8 cellular contexts compared by ENCODE assay signal in the genomic region with DNA sequence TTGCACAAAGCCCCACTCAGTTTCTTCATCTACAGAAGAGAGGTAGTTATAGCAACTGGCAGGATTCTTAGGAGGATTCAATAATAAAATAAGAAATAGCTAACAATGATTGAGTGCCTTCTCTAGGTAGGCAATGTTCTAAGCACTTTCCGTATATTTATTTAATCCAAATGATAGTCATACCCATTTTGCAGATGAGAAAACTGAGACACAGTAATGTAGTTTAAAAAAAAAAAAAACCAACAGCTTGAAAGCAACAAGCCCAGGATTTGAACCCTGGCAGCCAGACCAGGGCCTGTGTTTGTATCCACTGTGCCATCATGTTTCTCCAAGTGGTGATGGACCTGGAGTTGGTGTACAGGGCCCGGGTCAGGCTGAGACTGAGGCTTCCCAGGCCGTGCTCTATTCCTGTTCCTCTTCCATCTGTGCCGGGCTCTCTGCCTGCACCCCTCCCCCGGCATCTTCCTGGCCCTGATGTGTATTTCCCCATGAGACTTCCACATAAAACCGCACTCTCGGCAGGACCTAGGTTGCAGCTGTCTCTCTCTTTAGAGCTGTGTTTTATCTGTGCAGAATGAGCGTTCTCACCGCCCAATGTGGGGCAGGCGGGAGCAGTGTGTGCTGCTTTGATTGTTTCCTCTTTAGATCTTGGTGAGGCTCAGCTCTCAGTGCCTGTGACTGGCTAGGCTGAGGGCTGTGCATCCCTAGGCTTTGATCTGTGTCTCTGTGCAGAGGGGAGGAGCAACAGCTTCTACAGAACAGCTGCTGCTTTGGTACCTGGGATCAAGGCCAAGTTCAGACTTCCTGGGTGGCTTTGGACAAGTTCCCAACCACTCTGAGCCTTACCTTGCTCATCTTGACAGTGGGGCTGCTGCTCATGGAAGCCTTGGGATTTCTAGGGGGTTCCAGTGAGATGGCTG. TPM values are rescaled to one million over a fixed set of nuclear protein-coding genes. Genes with fewer than 3 reads are reported as not detected.
A peak's percentile ranks its signal among the peaks of the same experiment; 100 is the strongest.
DNase-seq lines count a peak whose midpoint lies in the region; ATAC-seq and TF ChIP-seq lines count a peak whose summit lies in the region.

No MANE protein-coding gene starts in this region.

- H3K9me3 Mint-ChIP-seq in endodermal cell, result no peaks in the 10 kb centered on the region
- H3K9me3 Mint-ChIP-seq in stimulated activated naive CD8-positive, alpha-beta T cell treated with anti-CD3 and anti-CD28 coated beads, Interleukin-15, amount 100 ng/mL, for 72 hours, result no peaks in the 10 kb centered on the region

- DNase-seq in Ammon's horn (ENCODE audit: low spot score) (peak; percentile 35), SJCRH30 (peak; percentile 97 to 99), endodermal cell (peak; percentile 32), iPS-NIHi11 (ENCODE audit: low spot score) (no peak), mesenteric fat pad (ENCODE audit: low spot score) (no peak)
- no peak for DNase-seq in stimulated activated naive CD8-positive, alpha-beta T cell treated with anti-CD3 and anti-CD28 coated beads, Interleukin-15, amount 100 ng/mL, for 72 hours

- H3K27me3 ChIP-seq in SJCRH30, result no peaks in the 10 kb centered on the region
- H3K27me3 ChIP-seq in endodermal cell (ENCODE audit: control insufficient read depth, insufficient read depth, low read length, poor library complexity, severe bottlenecking), result no peaks in the 10 kb centered on the region

- H3K4me1 ChIP-seq in SJCRH30 (peaks cover 12% of the 10 kb centered on the region), endodermal cell (ENCODE audit: control insufficient read depth, insufficient read depth, low read length) (peaks cover 3% of the 10 kb centered on the region)

- TF ChIP-seq CTCF in endodermal cell (conservative IDR thresholded peaks at IDR 0.05), result no peak

- peaks cover 6% of the 10 kb centered on the region for H3K4me1 Mint-ChIP-seq in endodermal cell
- H3K4me1 Mint-ChIP-seq in stimulated activated naive CD8-positive, alpha-beta T cell treated with anti-CD3 and anti-CD28 coated beads, Interleukin-15, amount 100 ng/mL, for 72 hours, result peaks cover 32% of the 10 kb centered on the region

- H3K27ac ChIP-seq in SJCRH30, result no peak overlapping the region
- no peak overlapping the region for H3K27ac ChIP-seq in endodermal cell (ENCODE audit: low read depth, low read length)

- no peaks in the 10 kb centered on the region for H3K9me3 ChIP-seq in SJCRH30 (replicated peaks)
- no peaks in the 10 kb centered on the region for H3K9me3 ChIP-seq in endodermal cell (ENCODE audit: control insufficient read depth, low read length)

- no peaks in the 10 kb centered on the region for H3K36me3 Mint-ChIP-seq in endodermal cell (ENCODE audit: low read depth)

- H3K27ac Mint-ChIP-seq in endodermal cell, result no peak overlapping the region
- H3K27ac Mint-ChIP-seq in stimulated activated naive CD8-positive, alpha-beta T cell treated with anti-CD3 and anti-CD28 coated beads, Interleukin-15, amount 100 ng/mL, for 72 hours, result no peak overlapping the region

- H3K4me3 ChIP-seq in SJCRH30 (no peak overlapping the region), endodermal cell (ENCODE audit: low read length) (no peak overlapping the region)

- H3K9ac ChIP-seq in endodermal cell (ENCODE audit: extremely low read depth, low read length, poor library complexity, severe bottlenecking), result no peak overlapping the region

- no peaks in the 10 kb centered on the region for H3K36me3 ChIP-seq in SJCRH30
- H3K36me3 ChIP-seq in endodermal cell (ENCODE audit: control insufficient read depth, insufficient read depth, low read length), result no peaks in the 10 kb centered on the region

- peaks cover 17% of the 10 kb centered on the region for H3K27me3 Mint-ChIP-seq in endodermal cell (ENCODE audit: insufficient read depth)
- peaks cover 31% of the 10 kb centered on the region for H3K27me3 Mint-ChIP-seq in stimulated activated naive CD8-positive, alpha-beta T cell treated with anti-CD3 and anti-CD28 coated beads, Interleukin-15, amount 100 ng/mL, for 72 hours

- 90 to 95% methylated on average over 5 to 10 of the region's 10 CpGs for WGBS in endodermal cell (ENCODE audit: insufficient coverage in 1 of 2, insufficient read length in 1 of 2), 2 experiments

- H3K4me3 Mint-ChIP-seq in endodermal cell, result no peak overlapping the region
- peak overlapping the region; percentile 5 to 22 for H3K4me3 Mint-ChIP-seq in stimulated activated naive CD8-positive, alpha-beta T cell treated with anti-CD3 and anti-CD28 coated beads, Interleukin-15, amount 100 ng/mL, for 72 hours

- ATAC-seq in GM21619 (IDR thresholded peaks at IDR 0.05; ENCODE audit: unreplicated experiment), result peak; percentile 70
- ATAC-seq in stimulated activated naive CD8-positive, alpha-beta T cell treated with anti-CD3 and anti-CD28 coated beads, Interleukin-15, amount 100 ng/mL, for 72 hours, result peak; percentile 81
- no peak for ATAC-seq in HG03457 (IDR thresholded peaks at IDR 0.05; ENCODE audit: unreplicated experiment)

RNA-seq across cellular contexts. Expression of gene TOX2, which starts 49.5 kb away (rescaled TPM):
- 7.9 and 10.1 TPM in 2 replicates for total RNA-seq in SJCRH30 (2014; rRNA removed; shearing (Covaris generic))
- 1 to 10 TPM; 2.4 to 3.4 TPM for total RNA-seq in endodermal cell
- 8.9 TPM for polyA plus RNA-seq in endodermal cell (2013, experiment 1 of 2)
- 8.2 TPM for polyA plus RNA-seq in endodermal cell (2013, experiment 2 of 2)
- total RNA-seq in mesenteric fat pad, result 1.2 TPM

Comparison
In these comparisons a context has a peak if more than half of its experiments do, and no peak if none do; other contexts are left out.
1. DNase-seq: peak in Ammon's horn (single experiment), SJCRH30 (2 of 2) and endodermal cell (single experiment); none in stimulated activated naive CD8-positive, alpha-beta T cell treated with anti-CD3 and anti-CD28 coated beads, Interleukin-15, amount 100 ng/mL, for 72 hours (0 of 2), iPS-NIHi11 (single experiment) and mesenteric fat pad (single experiment).